19 cellular contexts compared by ENCODE assay signal in genomic region chr15:69056365-69056764, GRCh38. TPM values are rescaled to one million over a fixed set of nuclear protein-coding genes. Genes with fewer than 3 reads are reported as not detected.
A peak's percentile ranks its signal among the peaks of the same experiment; 100 is the strongest.
DNase-seq lines count a peak whose midpoint lies in the region; ATAC-seq, FAIRE-seq and TF ChIP-seq lines count a peak whose summit lies in the region.
"Had no signal": no experiment of that assay in that cellular context is flagged by ENCODE, and none has a peak within 500 bp of the region (broad histone marks: within the 10 kb centered on the region; RNA-seq: fewer than 3 reads in every experiment).

No MANE protein-coding gene starts in this region.

- no peaks in the 10 kb centered on the region for H3K9me3 Mint-ChIP-seq in natural killer cell
- H3K9me3 Mint-ChIP-seq: activated CD4-positive, alpha-beta T cell treated with anti-CD3 and anti-CD28 coated beads, Interleukin-2, amount 10 ng/mL, durations not matched to agents 7 days and 5 days; naive thymus-derived CD8-positive, alpha-beta T cell had no signal

- intact Hi-C loops in HepG2 (cut with micrococcal nuclease; ENCODE audit: unreplicated experiment) (no loop called here), right lobe of liver (cut with DNase I) (loop anchor here (5.0 to 10.0 kb wide), 3 partner anchors 178 to 336 kb away; no protein-coding TSS in a partner anchor), natural killer cell (cut with micrococcal nuclease) (no loop called here)

- POLR2A ChIA-PET in HepG2 (lab: Yijun Ruan, JAX): no interaction called here

- H4K20me1 ChIP-seq in HepG2 (ENCODE audit: insufficient read depth, low read length): no peaks in the 10 kb centered on the region

- no peaks in the 10 kb centered on the region for H3K36me3 ChIP-seq in HepG2 (replicated peaks in 1 of 2; ENCODE audit: control insufficient read depth in 1 of 2, insufficient read depth in 2 of 2, low read length in 2 of 2)
- no peaks in the 10 kb centered on the region for H3K36me3 ChIP-seq in right lobe of liver
- H3K36me3 ChIP-seq: colonic mucosa had no signal

- 0% methylated on average over 2 of the region's 3 CpGs for WGBS in HepG2 (ENCODE audit: low lambda C conversion rate)
- no CpG with 5 or more reads among the region's 3 CpGs for WGBS in right lobe of liver (ENCODE audit: insufficient coverage, low coverage, low lambda C conversion rate, missing lambda C conversion rate)

- BruUV-seq in HepG2 (replicated peaks; lab: Mats Ljungman, UMichigan): no TSS peak

- no peak overlapping the region for H3K4me3 Mint-ChIP-seq in natural killer cell
- H3K4me3 Mint-ChIP-seq: activated CD4-positive, alpha-beta T cell treated with anti-CD3 and anti-CD28 coated beads, Interleukin-2, amount 10 ng/mL, durations not matched to agents 7 days and 5 days; naive thymus-derived CD8-positive, alpha-beta T cell had no signal

- in situ Hi-C loops in HepG2 (cut with HindIII; ENCODE audit: extremely low pct_ligation_motif_present, low pct_unique_long_range_greater_than_20kb): loop anchor here (5.0 kb wide), 4 partner anchors 106 to 341 kb away; partner anchors contain the start of gene GLCE

- H3K4me1 ChIP-seq in HepG2 (ENCODE audit: insufficient read depth, low read length) (peaks cover 34% of the 10 kb centered on the region), right lobe of liver (peaks cover 0 to 9% (median 4%) of the 10 kb centered on the region in 4 donors)

- CTCF ChIA-PET in HepG2 (lab: Yijun Ruan, JAX; ENCODE audit: low intra/inter-chr PET ratio, low total read pairs): no interaction called here

- H3K4me1 Mint-ChIP-seq in natural killer cell: peaks cover 4 to 10% of the 10 kb centered on the region in 2 donors

- no peak overlapping the region for H3K27ac ChIP-seq in HepG2 (ENCODE audit: extremely low read length, insufficient read depth, low read length)
- no peak overlapping the region for H3K27ac ChIP-seq in right lobe of liver
- H3K27ac ChIP-seq: colonic mucosa, PC-9, skin epidermis had no signal

- no peaks in the 10 kb centered on the region for H3K36me3 Mint-ChIP-seq in natural killer cell
- H3K36me3 Mint-ChIP-seq: naive thymus-derived CD8-positive, alpha-beta T cell had no signal

- no peak overlapping the region for H3K9ac ChIP-seq in HepG2 (ENCODE audit: insufficient read depth, low read depth, low read length)

- H3K4me3 ChIP-seq in HepG2 (replicated peaks in 1 of 3; ENCODE audit: insufficient read depth in 1 of 3, low read depth in 2 of 3, low read length in 3 of 3) (no peak overlapping the region), right lobe of liver (no peak overlapping the region)
- H3K4me3 ChIP-seq: colonic mucosa, lung, PC-9, skin epidermis had no signal

- no peak overlapping the region for H3K27ac Mint-ChIP-seq in natural killer cell
- H3K27ac Mint-ChIP-seq: activated CD4-positive, alpha-beta T cell treated with anti-CD3 and anti-CD28 coated beads, Interleukin-2, amount 10 ng/mL, durations not matched to agents 7 days and 5 days; naive thymus-derived CD8-positive, alpha-beta T cell had no signal

- H3K79me2 ChIP-seq in HepG2 (ENCODE audit: insufficient read depth, low read length): no peaks in the 10 kb centered on the region

- DNase-seq in HepG2 (ENCODE audit: low spot score): no peak
- no peak for DNase-seq in right lobe of liver
- DNase-seq in NCI-H524 (lab: John Stamatoyannopoulos, UW): peak; percentile 72 to 92
- DNase-seq in dermis blood vessel endothelial cell: peak; percentile 13
- no peak for DNase-seq in natural killer cell
- no peak for DNase-seq in activated gamma-delta T cell (lab: John Stamatoyannopoulos, UW)
- no peak for DNase-seq in HuH-7.5 (ENCODE audit: low spot score)
- DNase-seq in NCI-H748 treated with DMSO at 0.1 percent for 48 hours (lab: John Stamatoyannopoulos, UW): no peak
- DNase-seq: activated CD4-positive, alpha-beta T cell treated with anti-CD3 and anti-CD28 coated beads, Interleukin-2, amount 10 ng/mL, durations not matched to agents 7 days and 5 days; activated naive CD4-positive, alpha-beta T cell treated with anti-CD3 and anti-CD28 coated beads, Interleukin-2, amount 50 U/mL, for 16 hours; colonic mucosa; foreskin melanocyte; naive thymus-derived CD8-positive, alpha-beta T cell; stimulated activated CD4-positive, alpha-beta T cell treated with anti-CD3 and anti-CD28 coated beads, Interleukin-4, amount 100 ng/mL, for 4 hours; stimulated activated CD8-positive, alpha-beta memory T cell treated with anti-CD3 and anti-CD28 coated beads, Interleukin-4, amount 100 ng/mL, for 48 hours had no signal

- H3K27me3 ChIP-seq in HepG2 (ENCODE audit: control insufficient read depth in 1 of 2, insufficient read depth in 2 of 2, low read length in 2 of 2) (peaks cover 0 to 15% of the 10 kb centered on the region in 2 experiments; a peak in 2 of 5 replicates), right lobe of liver (no peaks in the 10 kb centered on the region)
- H3K27me3 ChIP-seq: colonic mucosa had no signal

- TF ChIP-seq EP300 in HepG2 (IDR thresholded peaks at IDR 0.05; ENCODE audit: low read depth in 2 of 2, low read length in 2 of 2): no peak
- no peak for TF ChIP-seq EP300 in HepG2 (CRISPR knock-in tag; IDR thresholded peaks at IDR 0.05; ENCODE audit: borderline replicate concordance)

- no peak overlapping the region for H2AFZ ChIP-seq in HepG2 (ENCODE audit: low read length)
- H2AFZ ChIP-seq: PC-9 had no signal

- H3K9me3 ChIP-seq in HepG2 (ENCODE audit: low read length) (no peaks in the 10 kb centered on the region), right lobe of liver (no peaks in the 10 kb centered on the region)
- H3K9me3 ChIP-seq: colonic mucosa had no signal

- H3K4me2 ChIP-seq in HepG2 (ENCODE audit: low read depth, low read length): no peak overlapping the region
- H3K4me2 ChIP-seq: PC-9 had no signal

- no peak for ATAC-seq in HepG2
- no peak for ATAC-seq in right lobe of liver
- ATAC-seq in natural killer cell: no peak
- ATAC-seq: naive thymus-derived CD8-positive, alpha-beta T cell had no signal

- TF ChIP-seq RAD21 in HepG2 (CRISPR knock-in tag; IDR thresholded peaks at IDR 0.05): no peak

- peak; percentile 9; the same call in 1 of the 2 replicates for TF ChIP-seq CTCF in HepG2 (CRISPR knock-in tag; IDR thresholded peaks at IDR 0.05)
- no peak for TF ChIP-seq CTCF in right lobe of liver (IDR thresholded peaks at IDR 0.05)
- TF ChIP-seq CTCF in natural killer cell (IDR thresholded peaks at IDR 0.05): no peak

- no peak for FAIRE-seq in HepG2 (lab: Jason Lieb, UNC)
- FAIRE-seq: endothelial cell of umbilical vein had no signal

- TF ChIP-seq POLR2A in HepG2 (IDR thresholded peaks at IDR 0.05; ENCODE audit: insufficient read depth in 1 of 2, low read depth in 2 of 2, low read length in 2 of 2): no peak
- no peak for TF ChIP-seq POLR2A in right lobe of liver (IDR thresholded peaks at IDR 0.05)

- peaks cover 14 to 20% of the 10 kb centered on the region in 2 donors for H3K27me3 Mint-ChIP-seq in natural killer cell (ENCODE audit: low read depth in 2 of 2)
- H3K27me3 Mint-ChIP-seq: activated CD4-positive, alpha-beta T cell treated with anti-CD3 and anti-CD28 coated beads, Interleukin-2, amount 10 ng/mL, durations not matched to agents 7 days and 5 days had no signal

TF ChIP-seq in HepG2, 621 proteins besides CTCF, POLR2A, EP300 and RAD21 (continues in another document):
- TF ChIP-seq SUZ12 (IDR thresholded peaks at IDR 0.05; ENCODE audit: low read depth, low read length): no peak
- peak; percentile 84 for TF ChIP-seq MIER2 (CRISPR knock-in tag; IDR thresholded peaks at IDR 0.05)

RNA-seq across cellular contexts. Expression of gene NOX5, which starts 41.9 kb away (rescaled TPM):
- total RNA-seq in HepG2 (2016; rRNA removed; fragmentation: Illumina TruSeq; extraction: Trizol) (not detected in 2 replicates), right lobe of liver (under 1 TPM in 3 of 6 experiments, not detected in 3; 0.06 to 0.15 (median 0.11) TPM), dermis blood vessel endothelial cell (under 0.01 TPM in 1 of 2 replicates, not detected in the other), natural killer cell (under 1 TPM in 1 of 3 donors, not detected in 2; 0.20 TPM)
- not detected in 2 replicates for total RNA-seq in HepG2 (2016; cell fraction: cytosol; rRNA removed; fragmentation: Illumina TruSeq; extraction: Trizol; ENCODE audit: low read depth)
- total RNA-seq in HepG2 (2016; cell fraction: insoluble cytoplasmic fraction; rRNA removed; fragmentation: Illumina TruSeq; extraction: Trizol): not detected in 2 replicates
- not detected in 2 replicates for total RNA-seq in HepG2 (2016; cell fraction: membrane; rRNA removed; fragmentation: Illumina TruSeq; extraction: Trizol)
- total RNA-seq in HepG2 (2016; cell fraction: nucleus; rRNA removed; fragmentation: Illumina TruSeq; extraction: Trizol): not detected in 2 replicates
- polyA plus RNA-seq in HepG2 (2011; rRNA removed): not detected in 2 replicates
- not detected in 2 replicates for polyA plus RNA-seq in HepG2 (2011; cell fraction: cytosol; rRNA removed)
- polyA plus RNA-seq in HepG2 (2011; cell fraction: nucleus; rRNA removed): not detected in 2 replicates
- not detected in 2 replicates for polyA plus RNA-seq in HepG2 (2012)
- not detected in 2 replicates for polyA plus RNA-seq in HepG2 (2016; cell fraction: cytosol; fragmentation: Illumina TruSeq; extraction: Trizol; ENCODE audit: low read depth)
- polyA plus RNA-seq in HepG2 (2016; cell fraction: insoluble cytoplasmic fraction; fragmentation: Illumina TruSeq; extraction: Trizol; ENCODE audit: low read depth): not detected in 2 replicates
- not detected in 2 replicates for polyA plus RNA-seq in HepG2 (2016; cell fraction: membrane; fragmentation: Illumina TruSeq; extraction: Trizol; ENCODE audit: low read depth)
- polyA plus RNA-seq in HepG2 (2016; cell fraction: nucleus; fragmentation: Illumina TruSeq; extraction: Trizol; ENCODE audit: insufficient read depth, low read depth): not detected in 2 replicates
- polyA minus RNA-seq in HepG2 (2011; rRNA and poly(A)+ RNA removed; ENCODE audit: low replicate concordance): 2.3 TPM in 1 of 2 replicates, not detected in the other
- not detected in 2 replicates for polyA minus RNA-seq in HepG2 (2011; cell fraction: cytosol; rRNA and poly(A)+ RNA removed)
- not detected in 2 replicates for polyA minus RNA-seq in HepG2 (2011; cell fraction: nucleus; rRNA and poly(A)+ RNA removed)
- total RNA-seq: activated CD4-positive, alpha-beta T cell treated with anti-CD3 and anti-CD28 coated beads, Interleukin-2, amount 10 ng/mL, durations not matched to agents 7 days and 5 days; endothelial cell of umbilical vein had no signal
- polyA plus RNA-seq: naive thymus-derived CD8-positive, alpha-beta T cell had no signal

Comparison
In these comparisons a context has a peak if more than half of its experiments do, and no peak if none do; other contexts are left out.
1. intact Hi-C loops: an anchor here in right lobe of liver (5.0 to 10.0 kb wide); none called in HepG2 and natural killer cell.
2. DNase-seq: peak in NCI-H524 (2 of 2) and dermis blood vessel endothelial cell (single experiment); none in HepG2 (single experiment), right lobe of liver (0 of 3), natural killer cell (single experiment), activated gamma-delta T cell (single experiment), HuH-7.5 (single experiment) and NCI-H748 treated with DMSO at 0.1 percent for 48 hours (single experiment).